34 cellular contexts compared by ENCODE assay signal in genomic region chr12:43824207-43824775, GRCh38.
"Had no signal": no experiment of that assay in that cellular context is flagged by ENCODE, and none has a peak within 500 bp of the region (broad histone marks: within the 10 kb centered on the region; RNA-seq: fewer than 3 reads in every experiment).

No MANE protein-coding gene starts in this region.

- H2AFZ ChIP-seq: PC-9 had no signal

- H3K27me3 ChIP-seq: brain microvascular endothelial cell had no signal

- H3K27me3 Mint-ChIP-seq: activated CD8-positive, alpha-beta T cell treated with anti-CD3 and anti-CD28 coated beads for 36 hours; activated T-helper 17 cell treated with anti-CD3 and anti-CD28 coated beads, Interleukin-2, amount 50 U/mL, for 72 hours had no signal

- FAIRE-seq: RCC 7860 had no signal

- H3K9me3 Mint-ChIP-seq: activated CD8-positive, alpha-beta T cell treated with anti-CD3 and anti-CD28 coated beads for 36 hours; activated naive CD8-positive, alpha-beta T cell treated with anti-CD3 and anti-CD28 coated beads for 36 hours; activated T-cell treated with anti-CD3 and anti-CD28 coated beads, Interleukin-2, amount 50 U/mL, for 72 hours; activated T-helper 17 cell treated with anti-CD3 and anti-CD28 coated beads, Interleukin-2, amount 50 U/mL, for 72 hours had no signal

- H3K36me3 ChIP-seq: brain microvascular endothelial cell had no signal

- H3K4me1 Mint-ChIP-seq: activated naive CD8-positive, alpha-beta T cell treated with anti-CD3 and anti-CD28 coated beads for 36 hours; activated T-helper 17 cell treated with anti-CD3 and anti-CD28 coated beads, Interleukin-2, amount 50 U/mL, for 72 hours had no signal

- H3K36me3 Mint-ChIP-seq: activated naive CD8-positive, alpha-beta T cell treated with anti-CD3 and anti-CD28 coated beads for 36 hours had no signal

- DNase-seq: activated CD4-positive, alpha-beta T cell treated with anti-CD3 and anti-CD28 coated beads for 1 hour; activated CD4-positive, alpha-beta T cell treated with anti-CD3 and anti-CD28 coated beads for 48 hours; activated CD4-positive, CD25-positive, alpha-beta regulatory T cell; activated CD8-positive, alpha-beta T cell treated with anti-CD3 and anti-CD28 coated beads for 36 hours; activated effector memory CD4-positive, alpha-beta T cell treated with anti-CD3 and anti-CD28 coated beads, Interleukin-2, amount 50 U/mL, for 16 hours; activated naive CD4-positive, alpha-beta T cell; activated naive CD4-positive, alpha-beta T cell treated with anti-CD3 and anti-CD28 coated beads, Interleukin-2, amount 50 U/mL, for 16 hours; activated naive CD8-positive, alpha-beta T cell treated with anti-CD3 and anti-CD28 coated beads for 36 hours; activated T-cell treated with anti-CD3 and anti-CD28 coated beads, Interleukin-2, amount 50 U/mL, for 1 hour; activated T-cell treated with anti-CD3 and anti-CD28 coated beads, Interleukin-2, amount 50 U/mL, for 72 hours; amniotic stem cell; aorta; brain microvascular endothelial cell; central memory CD4-positive, alpha-beta T cell; NCI-H1048; NCI-H1105 treated with DMSO at 0.1 percent for 48 hours; NCI-H1436; NCI-H1694; NCI-H1930; NCI-H2081 treated with DMSO at 0.1 percent for 48 hours; NCI-H226; NCI-H446 treated with DMSO at 0.1 percent for 48 hours; NCI-H524; PC-9; SIG-M5; SW 1271; T-helper 1 cell; T-helper 2 cell; T-helper 9 cell had no signal

- H3K4me2 ChIP-seq: PC-9 had no signal

- H3K27ac ChIP-seq: brain microvascular endothelial cell, PC-9, RWPE1, VCaP had no signal

- ATAC-seq: activated CD8-positive, alpha-beta T cell treated with anti-CD3 and anti-CD28 coated beads for 36 hours; activated T-cell treated with anti-CD3 and anti-CD28 coated beads, Interleukin-2, amount 50 U/mL, for 72 hours; activated T-helper 17 cell treated with anti-CD3 and anti-CD28 coated beads, Interleukin-2, amount 50 U/mL, for 72 hours; Right ventricle myocardium inferior had no signal

- H3K4me3 Mint-ChIP-seq: activated CD8-positive, alpha-beta T cell treated with anti-CD3 and anti-CD28 coated beads for 36 hours; activated naive CD8-positive, alpha-beta T cell treated with anti-CD3 and anti-CD28 coated beads for 36 hours; activated T-cell treated with anti-CD3 and anti-CD28 coated beads, Interleukin-2, amount 50 U/mL, for 72 hours; activated T-helper 17 cell treated with anti-CD3 and anti-CD28 coated beads, Interleukin-2, amount 50 U/mL, for 72 hours had no signal

- H3K4me3 ChIP-seq: PC-9 had no signal

- H3K27ac Mint-ChIP-seq: activated CD8-positive, alpha-beta T cell treated with anti-CD3 and anti-CD28 coated beads for 36 hours; activated naive CD8-positive, alpha-beta T cell treated with anti-CD3 and anti-CD28 coated beads for 36 hours; activated T-cell treated with anti-CD3 and anti-CD28 coated beads, Interleukin-2, amount 50 U/mL, for 72 hours; activated T-helper 17 cell treated with anti-CD3 and anti-CD28 coated beads, Interleukin-2, amount 50 U/mL, for 72 hours had no signal
